Comparison of ENCODE assay signal across 1 cellular context in genomic region chr5:141492168-141492885, GRCh38.
TF ChIP-seq lines count a peak whose summit lies in the region.

No MANE protein-coding gene starts in this region.

TF ChIP-seq in HepG2, 621 proteins besides CTCF, POLR2A, EP300 and RAD21:
- no peak for TF ChIP-seq ATRX (CRISPR knock-in tag; IDR thresholded peaks at IDR 0.05; ENCODE audit: borderline replicate concordance)
TF ChIP-seq in HepG2: peak in this region for 0.
